In the genomic region with DNA sequence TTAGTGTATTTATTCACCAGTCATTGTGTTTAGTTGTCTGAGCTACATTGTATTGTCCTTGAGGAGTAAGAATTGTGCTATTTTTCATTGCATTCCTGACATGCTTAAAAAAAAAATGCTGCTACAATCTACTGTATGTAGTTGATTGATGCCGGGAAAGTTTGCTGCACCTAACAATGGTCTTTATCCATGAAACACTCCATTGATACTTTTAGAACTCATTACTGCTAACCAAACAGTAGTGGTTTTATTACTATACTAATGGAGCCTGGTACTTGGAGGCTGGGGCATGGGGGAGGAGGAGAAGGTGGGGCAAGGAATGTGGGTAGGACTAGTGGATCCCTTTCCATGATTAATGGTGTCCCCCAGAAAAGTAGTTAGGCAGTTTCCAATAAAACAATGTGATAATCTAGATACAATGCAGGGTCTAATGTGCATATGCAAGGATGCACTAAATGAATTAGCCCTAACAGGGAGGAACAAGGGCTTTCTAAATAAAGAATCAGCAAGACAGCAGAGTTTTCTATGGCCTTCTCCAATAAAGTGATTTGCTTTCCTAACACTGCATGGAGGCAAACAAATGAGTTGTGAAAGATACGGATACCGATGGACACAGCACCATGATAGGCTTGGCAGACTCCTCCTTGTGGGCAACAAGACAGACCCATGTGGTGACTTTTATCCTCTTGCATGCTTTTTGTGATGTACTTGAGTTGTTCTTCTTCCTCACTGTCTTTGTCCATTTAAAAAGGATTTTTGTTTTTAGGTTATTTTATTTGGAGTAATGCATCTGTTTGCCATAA, we compare ENCODE assay signal across 28 cellular contexts.
DNase-seq lines count a peak whose midpoint lies in the region; FAIRE-seq and TF ChIP-seq lines count a peak whose summit lies in the region.
"Had no signal": no experiment of that assay in that cellular context is flagged by ENCODE, and none has a peak within 500 bp of the region (broad histone marks: within the 10 kb centered on the region; RNA-seq: fewer than 3 reads in every experiment).

No MANE protein-coding gene starts in this region.

- H3K36me3 Mint-ChIP-seq in endodermal cell (ENCODE audit: low read depth) = no peaks in the 10 kb centered on the region
- H3K36me3 Mint-ChIP-seq in nephron (ENCODE audit: low read depth) = no peaks in the 10 kb centered on the region
- H3K36me3 Mint-ChIP-seq: activated CD8-positive, alpha-beta memory T cell treated with anti-CD3 and anti-CD28 coated beads, Interleukin-2, amount 10 ng/mL, durations not matched to agents 7 days and 5 days; activated naive CD4-positive, alpha-beta T cell treated with anti-CD3 and anti-CD28 coated beads, Interleukin-2, amount 10 ng/mL, durations not matched to agents 7 days and 5 days; stimulated activated naive B cell treated with anti-CD40 and anti-IgM and Interleukin-4, amounts not matched to agents 10 μg/mL and 1 μg/mL and 100 μg/mL, for 72 hours had no signal

- no peak for FAIRE-seq in D721Med (lab: Jason Lieb, UNC)
- FAIRE-seq: GM12891, kidney had no signal

- H3K27ac ChIP-seq in BLaER1 treated with 17β-estradiol and CSF1 and Interleukin-3, amounts not matched to agents 10 nM and 100 nM = peak overlapping the region in 8 of 11 experiments; percentile 10 to 94 (median 32); a peak in 9 of 22 replicates
- H3K27ac ChIP-seq in endodermal cell (ENCODE audit: low read depth, low read length) (no peak overlapping the region), ovary (no peak overlapping the region)
- H3K27ac ChIP-seq: gastroesophageal sphincter, spleen had no signal

- H3K9me3 Mint-ChIP-seq in endodermal cell (no peaks in the 10 kb centered on the region), nephron (no peaks in the 10 kb centered on the region)
- H3K9me3 Mint-ChIP-seq: activated naive CD4-positive, alpha-beta T cell treated with anti-CD3 and anti-CD28 coated beads, Interleukin-2, amount 10 ng/mL, durations not matched to agents 7 days and 5 days; activated T-cell treated with anti-CD3 and anti-CD28 coated beads, Interleukin-2, amount 50 U/mL, for 72 hours; stimulated activated naive B cell treated with anti-CD40 and anti-IgM and Interleukin-4, amounts not matched to agents 10 μg/mL and 1 μg/mL and 100 μg/mL, for 72 hours had no signal

- DNase-seq in SK-MEL-5 (ENCODE audit: low read depth, low spot score) (peak; percentile 62), endodermal cell (no peak), HEK293T (ENCODE audit: extremely low spot score) (no peak), D721Med (ENCODE audit: insufficient read length, low spot score) (no peak), ovary (no peak), RKO (ENCODE audit: low spot score) (no peak)
- DNase-seq: activated CD4-positive, alpha-beta T cell treated with anti-CD3 and anti-CD28 coated beads, Interleukin-2, amount 50 U/mL, for 1 hour; activated CD8-positive, alpha-beta memory T cell treated with anti-CD3 and anti-CD28 coated beads, Interleukin-2, amount 10 ng/mL, durations not matched to agents 7 days and 5 days; activated naive CD4-positive, alpha-beta T cell treated with anti-CD3 and anti-CD28 coated beads, Interleukin-2, amount 10 ng/mL, durations not matched to agents 7 days and 5 days; activated T-cell treated with anti-CD3 and anti-CD28 coated beads, Interleukin-2, amount 50 U/mL, for 72 hours; Calu3; cerebellar nuclear complex; effector CD4-positive, alpha-beta T cell; erythroblast; kidney; NCI-H1048; NCI-H1694 treated with DMSO at 0.1 percent for 48 hours; NCI-H69; RPMI8226; spleen; stimulated activated CD4-positive, alpha-beta T cell treated with anti-CD3 and anti-CD28 coated beads, Interleukin-2, amount 100 ng/mL, for 48 hours; stimulated activated naive B cell treated with anti-CD40 and anti-IgM and Interleukin-4, amounts not matched to agents 10 μg/mL and 1 μg/mL and 100 μg/mL, for 72 hours; T-helper 17 cell had no signal

- POLR2A ChIA-PET in HEK293T (lab: Yijun Ruan, JAX) = no interaction called here

- H3K27me3 Mint-ChIP-seq in endodermal cell (ENCODE audit: insufficient read depth) (peaks cover 3% of the 10 kb centered on the region), nephron (ENCODE audit: low read depth) (no peaks in the 10 kb centered on the region)
- H3K27me3 Mint-ChIP-seq: activated naive CD4-positive, alpha-beta T cell treated with anti-CD3 and anti-CD28 coated beads, Interleukin-2, amount 10 ng/mL, durations not matched to agents 7 days and 5 days had no signal

- WGBS in endodermal cell (ENCODE audit: insufficient coverage in 1 of 2, insufficient read length in 1 of 2), 2 experiments = 75 to 90% methylated on average over 2 of the region's 3 CpGs
- 75 to 82% (median 81%) methylated on average over 3 of the region's 3 CpGs for WGBS in ovary, 3 donors

- H3K4me3 Mint-ChIP-seq in endodermal cell (no peak overlapping the region), nephron (no peak overlapping the region)
- H3K4me3 Mint-ChIP-seq: activated CD8-positive, alpha-beta memory T cell treated with anti-CD3 and anti-CD28 coated beads, Interleukin-2, amount 10 ng/mL, durations not matched to agents 7 days and 5 days; activated naive CD4-positive, alpha-beta T cell treated with anti-CD3 and anti-CD28 coated beads, Interleukin-2, amount 10 ng/mL, durations not matched to agents 7 days and 5 days; stimulated activated naive B cell treated with anti-CD40 and anti-IgM and Interleukin-4, amounts not matched to agents 10 μg/mL and 1 μg/mL and 100 μg/mL, for 72 hours; T-helper 17 cell had no signal

- CTCF ChIA-PET in HEK293T (lab: Yijun Ruan, JAX) = interaction anchor here (0.8 kb wide), 1 partner anchor 25 kb away, joined by 3 read pairs; no protein-coding TSS in a partner anchor

- TF ChIP-seq POLR2A in ovary (IDR thresholded peaks at IDR 0.05) = no peak

- H3K36me3 ChIP-seq in BLaER1 treated with 17β-estradiol and CSF1 and Interleukin-3, amounts not matched to agents 10 nM and 100 nM = peaks cover 0 to 67% (median 31%) of the 10 kb centered on the region in 11 experiments; a peak in 18 of 22 replicates
- H3K36me3 ChIP-seq in endodermal cell (ENCODE audit: control insufficient read depth, insufficient read depth, low read length) (no peaks in the 10 kb centered on the region), ovary (no peaks in the 10 kb centered on the region)
- H3K36me3 ChIP-seq: gastroesophageal sphincter, spleen had no signal

- no peak overlapping the region for H3K9ac ChIP-seq in BLaER1 treated with 17β-estradiol and CSF1 and Interleukin-3, amounts not matched to agents 10 nM and 100 nM
- H3K9ac ChIP-seq in endodermal cell (ENCODE audit: extremely low read depth, low read length, poor library complexity, severe bottlenecking) = no peak overlapping the region

- peaks cover 0 to 98% (median 0%) of the 10 kb centered on the region in 11 experiments; a peak in 9 of 22 replicates for H4K20me1 ChIP-seq in BLaER1 treated with 17β-estradiol and CSF1 and Interleukin-3, amounts not matched to agents 10 nM and 100 nM

- TF ChIP-seq CTCF in endodermal cell (conservative IDR thresholded peaks at IDR 0.05) (peak; percentile 33), nephron (IDR thresholded peaks at IDR 0.05; ENCODE audit: unreplicated experiment in 3 of 3) (no peak), D721Med (IDR thresholded peaks at IDR 0.05; ENCODE audit: insufficient read depth, missing control alignments) (no peak), ovary (IDR thresholded peaks at IDR 0.05) (no peak)

- H3K27me3 ChIP-seq in BLaER1 treated with 17β-estradiol and CSF1 and Interleukin-3, amounts not matched to agents 10 nM and 100 nM = no peaks in the 10 kb centered on the region
- H3K27me3 ChIP-seq in endodermal cell (ENCODE audit: control insufficient read depth, insufficient read depth, low read length, poor library complexity, severe bottlenecking) (no peaks in the 10 kb centered on the region), ovary (no peaks in the 10 kb centered on the region)
- H3K27me3 ChIP-seq: gastroesophageal sphincter, spleen had no signal

- H3K27ac Mint-ChIP-seq in endodermal cell = no peak overlapping the region
- H3K27ac Mint-ChIP-seq in nephron = peak overlapping the region in 2 of 3 experiments; percentile 5 to 14
- H3K27ac Mint-ChIP-seq: activated CD8-positive, alpha-beta memory T cell treated with anti-CD3 and anti-CD28 coated beads, Interleukin-2, amount 10 ng/mL, durations not matched to agents 7 days and 5 days; activated naive CD4-positive, alpha-beta T cell treated with anti-CD3 and anti-CD28 coated beads, Interleukin-2, amount 10 ng/mL, durations not matched to agents 7 days and 5 days; activated T-cell treated with anti-CD3 and anti-CD28 coated beads, Interleukin-2, amount 50 U/mL, for 72 hours; stimulated activated naive B cell treated with anti-CD40 and anti-IgM and Interleukin-4, amounts not matched to agents 10 μg/mL and 1 μg/mL and 100 μg/mL, for 72 hours; T-helper 17 cell had no signal

- intact Hi-C loops in ovary (cut with DNase I) = no loop called here

- H3K9me3 ChIP-seq in BLaER1 treated with 17β-estradiol and CSF1 and Interleukin-3, amounts not matched to agents 10 nM and 100 nM (replicated peaks in 1 of 11) = no peaks in the 10 kb centered on the region
- H3K9me3 ChIP-seq in endodermal cell (ENCODE audit: control insufficient read depth, low read length) (no peaks in the 10 kb centered on the region), ovary (no peaks in the 10 kb centered on the region)
- H3K9me3 ChIP-seq: gastroesophageal sphincter, spleen had no signal

- H3K4me1 ChIP-seq in BLaER1 treated with 17β-estradiol and CSF1 and Interleukin-3, amounts not matched to agents 10 nM and 100 nM = peaks cover 22 to 99% (median 98%) of the 10 kb centered on the region in 10 experiments
- H3K4me1 ChIP-seq in endodermal cell (ENCODE audit: control insufficient read depth, insufficient read depth, low read length) (peaks cover 15% of the 10 kb centered on the region), ovary (ENCODE audit: insufficient read depth) (peaks cover 7% of the 10 kb centered on the region)

- no peak overlapping the region for H3K4me3 ChIP-seq in BLaER1 treated with 17β-estradiol and CSF1 and Interleukin-3, amounts not matched to agents 10 nM and 100 nM
- H3K4me3 ChIP-seq in endodermal cell (ENCODE audit: low read length) = no peak overlapping the region
- H3K4me3 ChIP-seq in ovary = no peak overlapping the region
- H3K4me3 ChIP-seq: gastroesophageal sphincter, lung, spleen had no signal

- peaks cover 77% of the 10 kb centered on the region for H3K4me1 Mint-ChIP-seq in endodermal cell
- peaks cover 42% of the 10 kb centered on the region for H3K4me1 Mint-ChIP-seq in nephron
- H3K4me1 Mint-ChIP-seq: activated CD8-positive, alpha-beta memory T cell treated with anti-CD3 and anti-CD28 coated beads, Interleukin-2, amount 10 ng/mL, durations not matched to agents 7 days and 5 days; activated naive CD4-positive, alpha-beta T cell treated with anti-CD3 and anti-CD28 coated beads, Interleukin-2, amount 10 ng/mL, durations not matched to agents 7 days and 5 days; T-helper 17 cell had no signal

- in situ Hi-C loops in SK-MEL-5 (cut with HindIII; ENCODE audit: low pct_unique_long_range_greater_than_20kb, low sequenced_read_pairs) = no loop called here

- no peak for TF ChIP-seq EP300 in ovary (IDR thresholded peaks at IDR 0.05)

- peak overlapping the region in 7 of 11 experiments; percentile 9 to 95 (median 84); a peak in 13 of 22 replicates for H3K4me2 ChIP-seq in BLaER1 treated with 17β-estradiol and CSF1 and Interleukin-3, amounts not matched to agents 10 nM and 100 nM

TF ChIP-seq in HEK293T, 16 proteins besides CTCF, POLR2A, EP300 and RAD21 (continues in another document):
- TF ChIP-seq SP1 (IDR thresholded peaks at IDR 0.05) (no peak), NFRKB (IDR thresholded peaks at IDR 0.05) (no peak)

Comparison
In these comparisons a context has a peak if more than half of its experiments do, and no peak if none do; other contexts are left out.
1. H3K27ac ChIP-seq: peak in BLaER1 treated with 17β-estradiol and CSF1 and Interleukin-3, amounts not matched to agents 10 nM and 100 nM (8 of 11); none in endodermal cell (single experiment) and ovary (0 of 2).